Comparison of ENCODE assay signal across 20 cellular contexts in the genomic region with DNA sequence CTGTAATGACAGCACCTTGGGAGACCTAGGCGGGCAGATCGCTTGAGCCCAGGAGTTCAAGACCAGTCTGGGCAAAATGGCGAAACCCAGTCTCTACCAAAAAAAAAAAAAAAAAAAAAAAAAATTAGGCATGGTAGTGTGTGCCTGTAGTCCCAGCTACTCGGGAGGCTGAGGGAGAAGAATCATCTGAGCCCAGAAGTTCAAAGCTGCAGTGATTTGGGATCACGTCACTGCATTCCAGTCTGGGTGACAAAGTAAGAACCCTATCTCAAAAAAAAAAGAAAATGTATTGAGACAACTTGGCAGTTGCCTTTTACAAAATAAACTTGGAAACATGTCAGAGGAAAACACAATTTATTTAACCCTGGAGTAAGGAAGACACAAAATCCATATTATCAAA.
"Had no signal": no experiment of that assay in that cellular context is flagged by ENCODE, and none has a peak within 500 bp of the region (broad histone marks: within the 10 kb centered on the region; RNA-seq: fewer than 3 reads in every experiment).

No MANE protein-coding gene starts in this region.

- ATAC-seq: effector memory CD8-positive, alpha-beta T cell; foreskin keratinocyte; sciatic nerve had no signal

- H3K4me1 ChIP-seq: parathyroid adenoma, prostate gland, suprapubic skin had no signal

- H3K9me3 ChIP-seq: esophagus muscularis mucosa, prostate gland, suprapubic skin, tibial artery had no signal

- H3K27me3 ChIP-seq: esophagus muscularis mucosa, foreskin keratinocyte, hepatocyte, suprapubic skin, tibial artery had no signal

- DNase-seq: effector memory CD8-positive, alpha-beta T cell; foreskin keratinocyte; kidney; left cardiac atrium; mesendoderm; naive B cell; stimulated activated CD4-positive, alpha-beta T cell treated with anti-CD3 and anti-CD28 coated beads, Interleukin-2, amount 100 ng/mL, for 24 hours; stimulated activated CD4-positive, alpha-beta T cell treated with anti-CD3 and anti-CD28 coated beads, Interleukin-4, amount 100 ng/mL, for 4 hours; stimulated activated naive CD4-positive, alpha-beta T cell; tibial artery had no signal

- H3K27ac ChIP-seq: epithelial cell of prostate, esophagus muscularis mucosa, foreskin keratinocyte, hepatocyte, parathyroid adenoma, prostate gland, skin epidermis, suprapubic skin, tibial artery had no signal

- H3K4me3 Mint-ChIP-seq: dendritic cell treated with granulocyte-macrophage colony-stimulating factor and Interleukin-4, amounts not matched to agents 40 ng/mL and 50 ng/mL, for 4 days; effector memory CD8-positive, alpha-beta T cell; naive B cell; nephron had no signal

- H3K9me3 Mint-ChIP-seq: dendritic cell treated with granulocyte-macrophage colony-stimulating factor and Interleukin-4, amounts not matched to agents 40 ng/mL and 50 ng/mL, for 4 days; effector memory CD8-positive, alpha-beta T cell; naive B cell had no signal

- H3K4me3 ChIP-seq: esophagus muscularis mucosa, hepatocyte, prostate gland, skin epidermis, suprapubic skin, tibial artery had no signal

- H3K27me3 Mint-ChIP-seq: dendritic cell treated with granulocyte-macrophage colony-stimulating factor and Interleukin-4, amounts not matched to agents 40 ng/mL and 50 ng/mL, for 4 days; effector memory CD8-positive, alpha-beta T cell; naive B cell had no signal

- H3K27ac Mint-ChIP-seq: dendritic cell treated with granulocyte-macrophage colony-stimulating factor and Interleukin-4, amounts not matched to agents 40 ng/mL and 50 ng/mL, for 4 days; nephron had no signal
